Comparison of ENCODE assay signal across 26 cellular contexts in the genomic region with DNA sequence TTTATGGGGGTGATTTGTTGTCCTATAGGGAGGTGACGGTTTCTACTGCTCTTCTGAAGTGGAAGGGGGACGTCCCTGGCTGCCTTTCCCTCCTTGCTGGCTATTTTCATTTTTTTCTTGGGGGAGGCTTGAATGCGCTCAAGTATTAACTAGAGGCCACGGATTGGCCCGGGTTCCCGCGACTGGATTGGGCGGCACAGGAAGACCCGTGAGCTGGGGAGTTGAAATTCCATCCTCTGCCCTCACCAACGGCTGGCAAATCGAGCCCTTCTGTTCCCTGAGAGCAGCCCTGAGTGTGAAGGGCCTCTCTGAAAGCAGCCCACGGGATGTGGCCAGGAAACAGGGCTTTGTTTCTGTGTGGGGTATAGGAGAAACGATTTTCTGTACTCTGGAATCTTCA.
"Had no signal": no experiment of that assay in that cellular context is flagged by ENCODE, and none has a peak within 500 bp of the region (broad histone marks: within the 10 kb centered on the region; RNA-seq: fewer than 3 reads in every experiment).

No MANE protein-coding gene starts in this region.

- H3K79me2 ChIP-seq: hepatocyte had no signal

- H3K36me3 Mint-ChIP-seq: activated CD4-positive, alpha-beta memory T cell treated with anti-CD3 and anti-CD28 coated beads for 36 hours; activated naive CD8-positive, alpha-beta T cell treated with anti-CD3 and anti-CD28 coated beads, Interleukin-2, amount 10 ng/mL, durations not matched to agents 7 days and 5 days; immature natural killer cell; natural killer cell; type B pancreatic cell; WTC11 had no signal

- H3K9me3 ChIP-seq: left ventricle myocardium inferior, stomach, suprapubic skin had no signal

- H3K27ac Mint-ChIP-seq: activated CD4-positive, alpha-beta memory T cell treated with anti-CD3 and anti-CD28 coated beads for 36 hours; activated CD4-positive, alpha-beta T cell treated with anti-CD3 and anti-CD28 coated beads for 36 hours; activated naive CD8-positive, alpha-beta T cell treated with anti-CD3 and anti-CD28 coated beads, Interleukin-2, amount 10 ng/mL, durations not matched to agents 7 days and 5 days; immature natural killer cell; natural killer cell; progenitor cell of endocrine pancreas; T-helper 1 cell treated with Interleukin-12 subunit alpha and Interleukin-12 subunit beta and Interleukin-4 antibody, amounts not matched to agents 30 μg/mL and 1 μg/mL, for 36 hours; WTC11 had no signal

- DNase-seq: activated CD4-positive, alpha-beta memory T cell treated with anti-CD3 and anti-CD28 coated beads for 36 hours; activated CD4-positive, alpha-beta T cell treated with anti-CD3 and anti-CD28 coated beads for 36 hours; activated naive CD4-positive, alpha-beta T cell treated with Interleukin-2 at 50 U/mL for 16 hours; activated naive CD8-positive, alpha-beta T cell treated with anti-CD3 and anti-CD28 coated beads, Interleukin-2, amount 10 ng/mL, durations not matched to agents 7 days and 5 days; activated T-cell treated with anti-CD3 and anti-CD28 coated beads, Interleukin-2, amount 50 U/mL, for 48 hours; amniotic stem cell; effector CD4-positive, alpha-beta T cell; erythroblast; foreskin melanocyte; immature natural killer cell; left ventricle myocardium inferior; midbrain; natural killer cell; occipital lobe; retina; stimulated activated CD4-positive, alpha-beta T cell treated with anti-CD3 and anti-CD28 coated beads, Interleukin-4, amount 100 ng/mL, for 4 hours; stomach; T1000 had no signal

- H3K9me3 Mint-ChIP-seq: activated CD4-positive, alpha-beta memory T cell treated with anti-CD3 and anti-CD28 coated beads for 36 hours; activated naive CD8-positive, alpha-beta T cell treated with anti-CD3 and anti-CD28 coated beads, Interleukin-2, amount 10 ng/mL, durations not matched to agents 7 days and 5 days; immature natural killer cell; natural killer cell; T-helper 1 cell treated with Interleukin-12 subunit alpha and Interleukin-12 subunit beta and Interleukin-4 antibody, amounts not matched to agents 30 μg/mL and 1 μg/mL, for 36 hours had no signal

- H3K4me3 Mint-ChIP-seq: activated CD4-positive, alpha-beta memory T cell treated with anti-CD3 and anti-CD28 coated beads for 36 hours; activated CD4-positive, alpha-beta T cell treated with anti-CD3 and anti-CD28 coated beads for 36 hours; activated naive CD8-positive, alpha-beta T cell treated with anti-CD3 and anti-CD28 coated beads, Interleukin-2, amount 10 ng/mL, durations not matched to agents 7 days and 5 days; immature natural killer cell; natural killer cell; T-helper 1 cell treated with Interleukin-12 subunit alpha and Interleukin-12 subunit beta and Interleukin-4 antibody, amounts not matched to agents 30 μg/mL and 1 μg/mL, for 36 hours; WTC11 had no signal

- H3K4me3 ChIP-seq: cardiac muscle cell, hepatocyte, left ventricle myocardium inferior, SJSA1, stomach, suprapubic skin had no signal

- H3K4me1 ChIP-seq: SJSA1 had no signal

- H2AFZ ChIP-seq: hepatocyte had no signal

- H3K27me3 Mint-ChIP-seq: activated CD4-positive, alpha-beta T cell treated with anti-CD3 and anti-CD28 coated beads for 36 hours; activated naive CD8-positive, alpha-beta T cell treated with anti-CD3 and anti-CD28 coated beads, Interleukin-2, amount 10 ng/mL, durations not matched to agents 7 days and 5 days had no signal

- H3K27me3 ChIP-seq: hepatocyte, SJSA1, suprapubic skin had no signal

- H3K27ac ChIP-seq: cardiac muscle cell, hepatocyte, left ventricle myocardium inferior, SJSA1, stomach, suprapubic skin had no signal

- H3K36me3 ChIP-seq: cardiac muscle cell, left ventricle myocardium inferior, SJSA1, stomach, suprapubic skin had no signal

- ATAC-seq: activated CD4-positive, alpha-beta T cell treated with anti-CD3 and anti-CD28 coated beads for 36 hours; natural killer cell; WTC11 had no signal

- H3K4me1 Mint-ChIP-seq: activated naive CD8-positive, alpha-beta T cell treated with anti-CD3 and anti-CD28 coated beads, Interleukin-2, amount 10 ng/mL, durations not matched to agents 7 days and 5 days; immature natural killer cell; natural killer cell had no signal

- H3K4me2 ChIP-seq: hepatocyte had no signal
